In the genomic region with DNA sequence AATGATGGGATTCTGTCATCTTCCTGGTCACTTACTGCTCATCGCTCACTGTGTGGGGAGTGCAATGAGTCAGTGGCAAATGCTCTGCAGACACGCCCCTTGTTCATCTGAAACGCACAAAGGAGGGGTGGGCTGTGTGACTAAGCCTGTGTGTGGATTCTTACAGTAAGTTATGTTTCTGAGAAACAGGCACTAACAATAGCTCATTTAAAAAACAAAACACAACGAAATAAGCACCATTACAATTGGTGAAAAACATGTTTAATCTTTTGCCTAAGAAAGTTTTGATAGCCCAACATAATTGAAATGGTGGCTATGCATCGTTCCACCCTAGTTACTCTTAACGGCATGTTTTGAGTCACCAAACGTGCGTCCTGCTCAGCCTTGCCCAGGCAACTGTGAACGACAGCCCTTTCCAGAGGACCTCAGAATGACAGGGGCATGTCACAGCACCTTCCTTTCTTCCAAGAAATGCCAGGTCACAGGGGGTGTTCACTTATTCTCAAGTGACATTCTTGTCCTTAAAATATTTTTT, we compare ENCODE assay signal across 1 cellular context.
TF ChIP-seq lines count a peak whose summit lies in the region.

No MANE protein-coding gene starts in this region.

TF ChIP-seq in K562, 482 proteins besides CTCF, POLR2A, EP300 and RAD21 (continued from another document and continues in another):
- TF ChIP-seq, protein P1, sequence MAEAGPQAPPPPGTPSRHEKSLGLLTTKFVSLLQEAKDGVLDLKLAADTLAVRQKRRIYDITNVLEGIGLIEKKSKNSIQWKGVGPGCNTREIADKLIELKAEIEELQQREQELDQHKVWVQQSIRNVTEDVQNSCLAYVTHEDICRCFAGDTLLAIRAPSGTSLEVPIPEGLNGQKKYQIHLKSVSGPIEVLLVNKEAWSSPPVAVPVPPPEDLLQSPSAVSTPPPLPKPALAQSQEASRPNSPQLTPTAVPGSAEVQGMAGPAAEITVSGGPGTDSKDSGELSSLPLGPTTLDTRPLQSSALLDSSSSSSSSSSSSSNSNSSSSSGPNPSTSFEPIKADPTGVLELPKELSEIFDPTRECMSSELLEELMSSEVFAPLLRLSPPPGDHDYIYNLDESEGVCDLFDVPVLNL (CRISPR knock-in tag; IDR thresholded peaks at IDR 0.05; ENCODE audit: low read depth), result no peak
- TF ChIP-seq LEF1 (IDR thresholded peaks at IDR 0.05) (peak; percentile 66), TBL1XR1 (IDR thresholded peaks at IDR 0.05; ENCODE audit: low read length in 2 of 2) (no peak), SMAD2 (IDR thresholded peaks at IDR 0.05; ENCODE audit: low read depth, low read length) (no peak), TAL1 (IDR thresholded peaks at IDR 0.05) (no peak), TAF15 (IDR thresholded peaks at IDR 0.05; ENCODE audit: low read depth, low read length) (no peak), TCF7L2 (IDR thresholded peaks at IDR 0.05; ENCODE audit: low read depth, low read length) (no peak), MTA1 (IDR thresholded peaks at IDR 0.05; ENCODE audit: borderline replicate concordance) (peak; percentile 54; the same call in 1 of the 2 replicates), U2AF2 (optimal IDR thresholded peaks at IDR 0.05; ENCODE audit: low read depth, low read length) (no peak), IFI16 (CRISPR knock-in tag; IDR thresholded peaks at IDR 0.05) (no peak), ZNF584 (CRISPR knock-in tag; IDR thresholded peaks at IDR 0.05; ENCODE audit: low read depth) (no peak), NEUROD1 (IDR thresholded peaks at IDR 0.05; ENCODE audit: borderline replicate concordance, low read depth, low read length, partially characterized antibody) (peak; percentile 54), PML (IDR thresholded peaks at IDR 0.05; ENCODE audit: low read length) (no peak), HDAC6 (IDR thresholded peaks at IDR 0.05; ENCODE audit: low read depth, low read length) (no peak), NFE2 (IDR thresholded peaks at IDR 0.05; ENCODE audit: low read depth) (peak; percentile 35), SMARCA5 (IDR thresholded peaks at IDR 0.05) (peak; percentile 63; the same call in 1 of the 2 replicates), GATA2 (CRISPR knock-in tag; IDR thresholded peaks at IDR 0.05) (no peak), POLR3G (IDR thresholded peaks at IDR 0.05; ENCODE audit: extremely low read depth, insufficient read length, insufficient replicate concordance) (no peak), NFIX (CRISPR knock-in tag; IDR thresholded peaks at IDR 0.05; ENCODE audit: low read depth) (no peak), CBFB (CRISPR knock-in tag; IDR thresholded peaks at IDR 0.05) (no peak), SNRNP70 (optimal IDR thresholded peaks at IDR 0.05; ENCODE audit: low read depth, low read length) (no peak), HDAC2 (IDR thresholded peaks at IDR 0.05) (no peak), NRF1 (conservative IDR thresholded peaks at IDR 0.05 in 1 of 2, IDR thresholded peaks at IDR 0.05 in 1 of 2) (peak; percentile 37 to 55; a peak in 3 of 4 replicates), CAMTA2 (CRISPR knock-in tag; conservative IDR thresholded peaks at IDR 0.05) (no peak), ZNF146 (CRISPR knock-in tag; IDR thresholded peaks at IDR 0.05; ENCODE audit: unreplicated experiment) (no peak), NCOA6 (IDR thresholded peaks at IDR 0.05) (no peak), PHB (CRISPR knock-in tag; IDR thresholded peaks at IDR 0.05) (no peak), TAF1 (IDR thresholded peaks at IDR 0.05; ENCODE audit: control insufficient read depth, extremely low read depth, insufficient read depth, low read length, severe bottlenecking) (no peak), SMARCA4 (IDR thresholded peaks at IDR 0.05) (peak; percentile 77; the same call in 1 of the 2 replicates), FOXA1 (IDR thresholded peaks at IDR 0.05; ENCODE audit: borderline replicate concordance) (no peak), E2F3 (CRISPR knock-in tag; IDR thresholded peaks at IDR 0.05) (no peak), ZBTB17 (CRISPR knock-in tag; IDR thresholded peaks at IDR 0.05) (no peak), PTRF (tag; IDR thresholded peaks at IDR 0.05) (no peak), NR2C1 (IDR thresholded peaks at IDR 0.05) (no peak), NR2C1 (tag; IDR thresholded peaks at IDR 0.05) (no peak), YY1 (IDR thresholded peaks at IDR 0.05; ENCODE audit: borderline replicate concordance in 1 of 3, control insufficient read depth in 1 of 3, extremely low read depth in 1 of 3, insufficient read depth in 3 of 3, insufficient read length in 1 of 3, insufficient replicate concordance in 2 of 3, low read depth in 1 of 3, low read length in 2 of 3) (no peak)
- TF ChIP-seq, protein P2, sequence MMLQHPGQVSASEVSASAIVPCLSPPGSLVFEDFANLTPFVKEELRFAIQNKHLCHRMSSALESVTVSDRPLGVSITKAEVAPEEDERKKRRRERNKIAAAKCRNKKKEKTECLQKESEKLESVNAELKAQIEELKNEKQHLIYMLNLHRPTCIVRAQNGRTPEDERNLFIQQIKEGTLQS (IDR thresholded peaks at IDR 0.05), result peak; percentile 85
- TF ChIP-seq, protein P2 (CRISPR knock-in tag; conservative IDR thresholded peaks at IDR 0.05), result no peak
- TF ChIP-seq, protein P3, sequence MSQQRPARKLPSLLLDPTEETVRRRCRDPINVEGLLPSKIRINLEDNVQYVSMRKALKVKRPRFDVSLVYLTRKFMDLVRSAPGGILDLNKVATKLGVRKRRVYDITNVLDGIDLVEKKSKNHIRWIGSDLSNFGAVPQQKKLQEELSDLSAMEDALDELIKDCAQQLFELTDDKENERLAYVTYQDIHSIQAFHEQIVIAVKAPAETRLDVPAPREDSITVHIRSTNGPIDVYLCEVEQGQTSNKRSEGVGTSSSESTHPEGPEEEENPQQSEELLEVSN (IDR thresholded peaks at IDR 0.05; ENCODE audit: borderline replicate concordance in 1 of 2, extremely low read depth in 1 of 2, insufficient read depth in 1 of 2, insufficient read length in 1 of 2, low read depth in 1 of 2, low read length in 1 of 2, poor library complexity in 1 of 2, severe bottlenecking in 1 of 2), result no peak
- TF ChIP-seq, protein P4, sequence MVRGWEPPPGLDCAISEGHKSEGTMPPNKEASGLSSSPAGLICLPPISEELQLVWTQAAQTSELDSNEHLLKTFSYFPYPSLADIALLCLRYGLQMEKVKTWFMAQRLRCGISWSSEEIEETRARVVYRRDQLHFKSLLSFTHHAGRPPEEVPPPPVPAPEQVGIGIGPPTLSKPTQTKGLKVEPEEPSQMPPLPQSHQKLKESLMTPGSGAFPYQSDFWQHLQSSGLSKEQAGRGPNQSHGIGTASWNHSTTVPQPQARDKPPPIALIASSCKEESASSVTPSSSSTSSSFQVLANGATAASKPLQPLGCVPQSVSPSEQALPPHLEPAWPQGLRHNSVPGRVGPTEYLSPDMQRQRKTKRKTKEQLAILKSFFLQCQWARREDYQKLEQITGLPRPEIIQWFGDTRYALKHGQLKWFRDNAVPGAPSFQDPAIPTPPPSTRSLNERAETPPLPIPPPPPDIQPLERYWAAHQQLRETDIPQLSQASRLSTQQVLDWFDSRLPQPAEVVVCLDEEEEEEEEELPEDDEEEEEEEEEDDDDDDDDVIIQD (CRISPR knock-in tag; IDR thresholded peaks at IDR 0.05), result no peak
- TF ChIP-seq, protein P5, sequence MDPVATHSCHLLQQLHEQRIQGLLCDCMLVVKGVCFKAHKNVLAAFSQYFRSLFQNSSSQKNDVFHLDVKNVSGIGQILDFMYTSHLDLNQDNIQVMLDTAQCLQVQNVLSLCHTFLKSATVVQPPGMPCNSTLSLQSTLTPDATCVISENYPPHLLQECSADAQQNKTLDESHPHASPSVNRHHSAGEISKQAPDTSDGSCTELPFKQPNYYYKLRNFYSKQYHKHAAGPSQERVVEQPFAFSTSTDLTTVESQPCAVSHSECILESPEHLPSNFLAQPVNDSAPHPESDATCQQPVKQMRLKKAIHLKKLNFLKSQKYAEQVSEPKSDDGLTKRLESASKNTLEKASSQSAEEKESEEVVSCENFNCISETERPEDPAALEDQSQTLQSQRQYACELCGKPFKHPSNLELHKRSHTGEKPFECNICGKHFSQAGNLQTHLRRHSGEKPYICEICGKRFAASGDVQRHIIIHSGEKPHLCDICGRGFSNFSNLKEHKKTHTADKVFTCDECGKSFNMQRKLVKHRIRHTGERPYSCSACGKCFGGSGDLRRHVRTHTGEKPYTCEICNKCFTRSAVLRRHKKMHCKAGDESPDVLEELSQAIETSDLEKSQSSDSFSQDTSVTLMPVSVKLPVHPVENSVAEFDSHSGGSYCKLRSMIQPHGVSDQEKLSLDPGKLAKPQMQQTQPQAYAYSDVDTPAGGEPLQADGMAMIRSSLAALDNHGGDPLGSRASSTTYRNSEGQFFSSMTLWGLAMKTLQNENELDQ (CRISPR knock-in tag; IDR thresholded peaks at IDR 0.05; ENCODE audit: borderline replicate concordance), result no peak
- TF ChIP-seq, protein P6, sequence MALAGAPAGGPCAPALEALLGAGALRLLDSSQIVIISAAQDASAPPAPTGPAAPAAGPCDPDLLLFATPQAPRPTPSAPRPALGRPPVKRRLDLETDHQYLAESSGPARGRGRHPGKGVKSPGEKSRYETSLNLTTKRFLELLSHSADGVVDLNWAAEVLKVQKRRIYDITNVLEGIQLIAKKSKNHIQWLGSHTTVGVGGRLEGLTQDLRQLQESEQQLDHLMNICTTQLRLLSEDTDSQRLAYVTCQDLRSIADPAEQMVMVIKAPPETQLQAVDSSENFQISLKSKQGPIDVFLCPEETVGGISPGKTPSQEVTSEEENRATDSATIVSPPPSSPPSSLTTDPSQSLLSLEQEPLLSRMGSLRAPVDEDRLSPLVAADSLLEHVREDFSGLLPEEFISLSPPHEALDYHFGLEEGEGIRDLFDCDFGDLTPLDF (CRISPR knock-in tag; IDR thresholded peaks at IDR 0.05), result no peak
- TF ChIP-seq, protein P7, sequence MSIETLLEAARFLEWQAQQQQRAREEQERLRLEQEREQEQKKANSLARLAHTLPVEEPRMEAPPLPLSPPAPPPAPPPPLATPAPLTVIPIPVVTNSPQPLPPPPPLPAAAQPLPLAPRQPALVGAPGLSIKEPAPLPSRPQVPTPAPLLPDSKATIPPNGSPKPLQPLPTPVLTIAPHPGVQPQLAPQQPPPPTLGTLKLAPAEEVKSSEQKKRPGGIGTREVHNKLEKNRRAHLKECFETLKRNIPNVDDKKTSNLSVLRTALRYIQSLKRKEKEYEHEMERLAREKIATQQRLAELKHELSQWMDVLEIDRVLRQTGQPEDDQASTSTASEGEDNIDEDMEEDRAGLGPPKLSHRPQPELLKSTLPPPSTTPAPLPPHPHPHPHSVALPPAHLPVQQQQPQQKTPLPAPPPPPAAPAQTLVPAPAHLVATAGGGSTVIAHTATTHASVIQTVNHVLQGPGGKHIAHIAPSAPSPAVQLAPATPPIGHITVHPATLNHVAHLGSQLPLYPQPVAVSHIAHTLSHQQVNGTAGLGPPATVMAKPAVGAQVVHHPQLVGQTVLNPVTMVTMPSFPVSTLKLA (conservative IDR thresholded peaks at IDR 0.05), result peak; percentile 39 to 42; a peak in 1 of 4 replicates
- TF ChIP-seq, protein P8, sequence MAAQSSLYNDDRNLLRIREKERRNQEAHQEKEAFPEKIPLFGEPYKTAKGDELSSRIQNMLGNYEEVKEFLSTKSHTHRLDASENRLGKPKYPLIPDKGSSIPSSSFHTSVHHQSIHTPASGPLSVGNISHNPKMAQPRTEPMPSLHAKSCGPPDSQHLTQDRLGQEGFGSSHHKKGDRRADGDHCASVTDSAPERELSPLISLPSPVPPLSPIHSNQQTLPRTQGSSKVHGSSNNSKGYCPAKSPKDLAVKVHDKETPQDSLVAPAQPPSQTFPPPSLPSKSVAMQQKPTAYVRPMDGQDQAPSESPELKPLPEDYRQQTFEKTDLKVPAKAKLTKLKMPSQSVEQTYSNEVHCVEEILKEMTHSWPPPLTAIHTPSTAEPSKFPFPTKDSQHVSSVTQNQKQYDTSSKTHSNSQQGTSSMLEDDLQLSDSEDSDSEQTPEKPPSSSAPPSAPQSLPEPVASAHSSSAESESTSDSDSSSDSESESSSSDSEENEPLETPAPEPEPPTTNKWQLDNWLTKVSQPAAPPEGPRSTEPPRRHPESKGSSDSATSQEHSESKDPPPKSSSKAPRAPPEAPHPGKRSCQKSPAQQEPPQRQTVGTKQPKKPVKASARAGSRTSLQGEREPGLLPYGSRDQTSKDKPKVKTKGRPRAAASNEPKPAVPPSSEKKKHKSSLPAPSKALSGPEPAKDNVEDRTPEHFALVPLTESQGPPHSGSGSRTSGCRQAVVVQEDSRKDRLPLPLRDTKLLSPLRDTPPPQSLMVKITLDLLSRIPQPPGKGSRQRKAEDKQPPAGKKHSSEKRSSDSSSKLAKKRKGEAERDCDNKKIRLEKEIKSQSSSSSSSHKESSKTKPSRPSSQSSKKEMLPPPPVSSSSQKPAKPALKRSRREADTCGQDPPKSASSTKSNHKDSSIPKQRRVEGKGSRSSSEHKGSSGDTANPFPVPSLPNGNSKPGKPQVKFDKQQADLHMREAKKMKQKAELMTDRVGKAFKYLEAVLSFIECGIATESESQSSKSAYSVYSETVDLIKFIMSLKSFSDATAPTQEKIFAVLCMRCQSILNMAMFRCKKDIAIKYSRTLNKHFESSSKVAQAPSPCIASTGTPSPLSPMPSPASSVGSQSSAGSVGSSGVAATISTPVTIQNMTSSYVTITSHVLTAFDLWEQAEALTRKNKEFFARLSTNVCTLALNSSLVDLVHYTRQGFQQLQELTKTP (IDR thresholded peaks at IDR 0.05; ENCODE audit: low read depth in 1 of 2, partially characterized antibody in 2 of 2), result no peak
- TF ChIP-seq, protein P9, sequence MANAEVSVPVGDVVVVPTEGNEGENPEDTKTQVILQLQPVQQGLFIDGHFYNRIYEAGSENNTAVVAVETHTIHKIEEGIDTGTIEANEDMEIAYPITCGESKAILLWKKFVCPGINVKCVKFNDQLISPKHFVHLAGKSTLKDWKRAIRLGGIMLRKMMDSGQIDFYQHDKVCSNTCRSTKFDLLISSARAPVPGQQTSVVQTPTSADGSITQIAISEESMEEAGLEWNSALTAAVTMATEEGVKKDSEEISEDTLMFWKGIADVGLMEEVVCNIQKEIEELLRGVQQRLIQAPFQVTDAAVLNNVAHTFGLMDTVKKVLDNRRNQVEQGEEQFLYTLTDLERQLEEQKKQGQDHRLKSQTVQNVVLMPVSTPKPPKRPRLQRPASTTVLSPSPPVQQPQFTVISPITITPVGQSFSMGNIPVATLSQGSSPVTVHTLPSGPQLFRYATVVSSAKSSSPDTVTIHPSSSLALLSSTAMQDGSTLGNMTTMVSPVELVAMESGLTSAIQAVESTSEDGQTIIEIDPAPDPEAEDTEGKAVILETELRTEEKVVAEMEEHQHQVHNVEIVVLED (CRISPR knock-in tag; IDR thresholded peaks at IDR 0.05), result no peak
